In genomic region chr1:119988316-119989067, GRCh38 we compare ENCODE assay signal across 10 cellular contexts.
DNase-seq lines count a peak whose midpoint lies in the region; ATAC-seq and TF ChIP-seq lines count a peak whose summit lies in the region.
"Had no signal": no experiment of that assay in that cellular context is flagged by ENCODE, and none has a peak within 500 bp of the region (broad histone marks: within the 10 kb centered on the region; RNA-seq: fewer than 3 reads in every experiment).

No MANE protein-coding gene starts in this region.

- H3K27ac Mint-ChIP-seq in progenitor cell of endocrine pancreas = no peak overlapping the region

- no peak overlapping the region for H3K4me3 Mint-ChIP-seq in progenitor cell of endocrine pancreas (ENCODE audit: low read depth)

- no peak for TF ChIP-seq CTCF in progenitor cell of endocrine pancreas (IDR thresholded peaks at IDR 0.05; ENCODE audit: unreplicated experiment)

- DNase-seq in stimulated activated CD4-positive, alpha-beta T cell treated with anti-CD3 and anti-CD28 coated beads, Interleukin-1b, Interleukin-23, amount 100 ng/mL, for 48 hours = peak; percentile 11
- no peak for DNase-seq in stimulated activated CD4-positive, alpha-beta T cell treated with anti-CD3 and anti-CD28 coated beads, Interleukin-4, amount 100 ng/mL, for 4 hours
- DNase-seq in SIG-M5 treated with dmso at 0.1 percent for 504 hours (lab: John Stamatoyannopoulos, UW; ENCODE audit: unreplicated experiment) (peak; percentile 87), iris pigment epithelial cell (ENCODE audit: low read depth) (peak; percentile 31), progenitor cell of endocrine pancreas (ENCODE audit: low spot score, unreplicated experiment) (no peak), left lobe of liver (ENCODE audit: low spot score) (no peak), NCI-H2227 treated with DMSO at 0.1 percent for 48 hours (lab: John Stamatoyannopoulos, UW) (no peak), sciatic nerve (ENCODE audit: low spot score) (no peak)
- DNase-seq: effector CD4-positive, alpha-beta T cell; left cardiac atrium had no signal

- intact Hi-C loops in sciatic nerve (cut with DNase I) = no loop called here

- H3K27me3 Mint-ChIP-seq in progenitor cell of endocrine pancreas = no peaks in the 10 kb centered on the region

- no peak for ATAC-seq in left lobe of liver
- no peak for ATAC-seq in sciatic nerve

- peaks cover 18% of the 10 kb centered on the region for H3K36me3 Mint-ChIP-seq in progenitor cell of endocrine pancreas (ENCODE audit: insufficient read depth)

- no peaks in the 10 kb centered on the region for H3K9me3 Mint-ChIP-seq in progenitor cell of endocrine pancreas (ENCODE audit: low read depth)

- H3K4me1 Mint-ChIP-seq in progenitor cell of endocrine pancreas (ENCODE audit: low read depth) = no peaks in the 10 kb centered on the region

Comparison
In these comparisons a context has a peak if more than half of its experiments do, and no peak if none do; other contexts are left out.
1. DNase-seq: peak in stimulated activated CD4-positive, alpha-beta T cell treated with anti-CD3 and anti-CD28 coated beads, Interleukin-1b, Interleukin-23, amount 100 ng/mL, for 48 hours (single experiment), SIG-M5 treated with dmso at 0.1 percent for 504 hours (single experiment) and iris pigment epithelial cell (single experiment); none in stimulated activated CD4-positive, alpha-beta T cell treated with anti-CD3 and anti-CD28 coated beads, Interleukin-4, amount 100 ng/mL, for 4 hours (0 of 2), progenitor cell of endocrine pancreas (single experiment), left lobe of liver (single experiment), NCI-H2227 treated with DMSO at 0.1 percent for 48 hours (single experiment) and sciatic nerve (single experiment).